ENCODE assay signal across 10 cellular contexts in genomic region chr3:11288021-11288491, GRCh38. TPM values are rescaled to one million over a fixed set of nuclear protein-coding genes. Genes with fewer than 3 reads are reported as not detected.
DNase-seq lines count a peak whose midpoint lies in the region; ATAC-seq, FAIRE-seq and TF ChIP-seq lines count a peak whose summit lies in the region.
"Had no signal": no experiment of that assay in that cellular context is flagged by ENCODE, and none has a peak within 500 bp of the region (broad histone marks: within the 10 kb centered on the region; RNA-seq: fewer than 3 reads in every experiment).

No MANE protein-coding gene starts in this region.

- peak overlapping the region; percentile 89 for H3K27ac Mint-ChIP-seq in activated CD8-positive, alpha-beta T cell treated with anti-CD3 and anti-CD28 coated beads for 36 hours
- H3K27ac Mint-ChIP-seq in activated CD8-positive, alpha-beta T cell treated with anti-CD3 and anti-CD28 coated beads, Interleukin-2, amount 10 ng/mL, durations not matched to agents 7 days and 5 days, result no peak overlapping the region
- peak overlapping the region; percentile 95 for H3K27ac Mint-ChIP-seq in T-helper 17 cell

- ATAC-seq in activated CD8-positive, alpha-beta T cell treated with anti-CD3 and anti-CD28 coated beads for 36 hours, result no peak
- no peak for ATAC-seq in activated CD8-positive, alpha-beta T cell treated with anti-CD3 and anti-CD28 coated beads, Interleukin-2, amount 10 ng/mL, durations not matched to agents 7 days and 5 days
- no peak for ATAC-seq in T-helper 17 cell
- ATAC-seq in thoracic aorta (ENCODE audit: insufficient number of reproducible peaks, low FRiP score, low read depth), result no peak
- no peak for ATAC-seq in GM21390 (IDR thresholded peaks at IDR 0.05; ENCODE audit: unreplicated experiment)

- no peak for DNase-seq in activated CD8-positive, alpha-beta T cell treated with anti-CD3 and anti-CD28 coated beads for 36 hours
- DNase-seq in activated CD8-positive, alpha-beta T cell treated with anti-CD3 and anti-CD28 coated beads, Interleukin-2, amount 10 ng/mL, durations not matched to agents 7 days and 5 days, result no peak
- DNase-seq in T-helper 17 cell (no peak), fibroblast of peridontal ligament (ENCODE audit: extremely low read depth) (peak; percentile 54), thoracic aorta (ENCODE audit: low spot score) (no peak), NCI-H446 (lab: John Stamatoyannopoulos, UW) (no peak), GM19239 (ENCODE audit: insufficient read length, low spot score) (no peak)

- H3K4me3 ChIP-seq in thoracic aorta, result peak overlapping the region; percentile 51

- peaks cover 21 to 45% of the 10 kb centered on the region in 2 donors for H3K4me1 ChIP-seq in thoracic aorta (ENCODE audit: control insufficient read depth in 1 of 2, low read depth in 2 of 2)

- no peak overlapping the region for H3K4me3 Mint-ChIP-seq in activated CD8-positive, alpha-beta T cell treated with anti-CD3 and anti-CD28 coated beads for 36 hours
- H3K4me3 Mint-ChIP-seq in activated CD8-positive, alpha-beta T cell treated with anti-CD3 and anti-CD28 coated beads, Interleukin-2, amount 10 ng/mL, durations not matched to agents 7 days and 5 days, result no peak overlapping the region
- no peak overlapping the region for H3K4me3 Mint-ChIP-seq in T-helper 17 cell
- H3K4me3 Mint-ChIP-seq: brain had no signal

- no peak for FAIRE-seq in GM19239 (lab: Jason Lieb, UNC)

- no peaks in the 10 kb centered on the region for H3K9me3 Mint-ChIP-seq in activated CD8-positive, alpha-beta T cell treated with anti-CD3 and anti-CD28 coated beads for 36 hours
- no peaks in the 10 kb centered on the region for H3K9me3 Mint-ChIP-seq in activated CD8-positive, alpha-beta T cell treated with anti-CD3 and anti-CD28 coated beads, Interleukin-2, amount 10 ng/mL, durations not matched to agents 7 days and 5 days (ENCODE audit: insufficient read depth)
- H3K9me3 Mint-ChIP-seq: brain; T-helper 1 cell treated with Interleukin-12 subunit alpha and Interleukin-12 subunit beta and Interleukin-4 antibody, amounts not matched to agents 30 μg/mL and 1 μg/mL, for 36 hours had no signal

- POLR2A ChIA-PET in activated CD8-positive, alpha-beta T cell treated with anti-CD3 and anti-CD28 coated beads for 36 hours (lab: Charles Lee), result interaction anchor here (0.9 to 3.1 kb wide), 4 partner anchors 9 to 41 kb away, joined by 3 to 21 read pairs (median 10); partner anchors contain the start of gene ATG7
- POLR2A ChIA-PET in activated CD8-positive, alpha-beta T cell treated with anti-CD3 and anti-CD28 coated beads, Interleukin-2, amount 10 ng/mL, durations not matched to agents 7 days and 5 days (lab: Charles Lee), result interaction anchor here (0.8 to 3.1 kb wide), 6 partner anchors 9 to 241 kb away, joined by 3 to 30 read pairs (median 4); partner anchors contain the start of gene ATG7

- H3K9me3 ChIP-seq in T-helper 17 cell (ENCODE audit: control insufficient read depth, low read length, poor library complexity, severe bottlenecking) (no peaks in the 10 kb centered on the region), thoracic aorta (no peaks in the 10 kb centered on the region)

- H3K27ac ChIP-seq in thoracic aorta, result peak overlapping the region; percentile 57 to 86

- peaks cover 58% of the 10 kb centered on the region for H3K4me1 Mint-ChIP-seq in activated CD8-positive, alpha-beta T cell treated with anti-CD3 and anti-CD28 coated beads for 36 hours (ENCODE audit: low read depth)
- H3K4me1 Mint-ChIP-seq in activated CD8-positive, alpha-beta T cell treated with anti-CD3 and anti-CD28 coated beads, Interleukin-2, amount 10 ng/mL, durations not matched to agents 7 days and 5 days (ENCODE audit: low read depth), result peaks cover 55% of the 10 kb centered on the region
- peaks cover 39% of the 10 kb centered on the region for H3K4me1 Mint-ChIP-seq in T-helper 17 cell

- CTCF ChIA-PET in activated CD8-positive, alpha-beta T cell treated with anti-CD3 and anti-CD28 coated beads for 36 hours (lab: Charles Lee), result interaction anchor here (0.7 to 3.4 kb wide), 7 partner anchors 9 to 52 kb away, joined by 3 to 15 read pairs (median 4); partner anchors contain the start of gene ATG7
- CTCF ChIA-PET in activated CD8-positive, alpha-beta T cell treated with anti-CD3 and anti-CD28 coated beads, Interleukin-2, amount 10 ng/mL, durations not matched to agents 7 days and 5 days (lab: Charles Lee), result interaction anchor here (0.6 to 4.0 kb wide), 6 partner anchors 9 to 46 kb away, joined by 3 to 32 read pairs (median 4); partner anchors contain the start of gene ATG7

- TF ChIP-seq CTCF in activated CD8-positive, alpha-beta T cell treated with anti-CD3 and anti-CD28 coated beads for 36 hours (IDR thresholded peaks at IDR 0.05), result no peak
- TF ChIP-seq CTCF in thoracic aorta (IDR thresholded peaks at IDR 0.05), result no peak

- H3K27me3 Mint-ChIP-seq in activated CD8-positive, alpha-beta T cell treated with anti-CD3 and anti-CD28 coated beads for 36 hours, result no peaks in the 10 kb centered on the region
- H3K27me3 Mint-ChIP-seq in activated CD8-positive, alpha-beta T cell treated with anti-CD3 and anti-CD28 coated beads, Interleukin-2, amount 10 ng/mL, durations not matched to agents 7 days and 5 days (ENCODE audit: low read depth), result no peaks in the 10 kb centered on the region
- H3K27me3 Mint-ChIP-seq in T-helper 17 cell, result no peaks in the 10 kb centered on the region
- H3K27me3 Mint-ChIP-seq: brain had no signal

- intact Hi-C loops in activated CD8-positive, alpha-beta T cell treated with anti-CD3 and anti-CD28 coated beads for 36 hours (cut with micrococcal nuclease), result loop anchor here (2.0 kb wide), 1 partner anchor 49 kb away; no protein-coding TSS in a partner anchor

- H3K36me3 Mint-ChIP-seq in activated CD8-positive, alpha-beta T cell treated with anti-CD3 and anti-CD28 coated beads for 36 hours (ENCODE audit: low read depth), result peaks cover 48% of the 10 kb centered on the region
- peaks cover 57% of the 10 kb centered on the region for H3K36me3 Mint-ChIP-seq in activated CD8-positive, alpha-beta T cell treated with anti-CD3 and anti-CD28 coated beads, Interleukin-2, amount 10 ng/mL, durations not matched to agents 7 days and 5 days (ENCODE audit: low read depth)
- H3K36me3 Mint-ChIP-seq in T-helper 17 cell (ENCODE audit: low read depth), result peaks cover under 1% of the 10 kb centered on the region

- H3K27me3 ChIP-seq in thoracic aorta (replicated peaks; ENCODE audit: insufficient read depth), result no peaks in the 10 kb centered on the region

- no peaks in the 10 kb centered on the region for H3K36me3 ChIP-seq in thoracic aorta

RNA-seq across cellular contexts. Expression of gene ATG7, which starts 15.9 kb away (rescaled TPM):
- 10 to 100 TPM; 31.0 to 33.1 TPM for total RNA-seq in activated CD8-positive, alpha-beta T cell treated with anti-CD3 and anti-CD28 coated beads for 36 hours
- total RNA-seq in activated CD8-positive, alpha-beta T cell treated with anti-CD3 and anti-CD28 coated beads, Interleukin-2, amount 10 ng/mL, durations not matched to agents 7 days and 5 days, result 10 to 100 TPM; 36.8 to 40.0 TPM
- total RNA-seq in T-helper 17 cell (10 to 100 TPM; 34.0 to 36.9 TPM), thoracic aorta (10 to 100 TPM; 56.6 to 88.3 TPM)
